Comparison of ENCODE assay signal across 7 cellular contexts in the genomic region with DNA sequence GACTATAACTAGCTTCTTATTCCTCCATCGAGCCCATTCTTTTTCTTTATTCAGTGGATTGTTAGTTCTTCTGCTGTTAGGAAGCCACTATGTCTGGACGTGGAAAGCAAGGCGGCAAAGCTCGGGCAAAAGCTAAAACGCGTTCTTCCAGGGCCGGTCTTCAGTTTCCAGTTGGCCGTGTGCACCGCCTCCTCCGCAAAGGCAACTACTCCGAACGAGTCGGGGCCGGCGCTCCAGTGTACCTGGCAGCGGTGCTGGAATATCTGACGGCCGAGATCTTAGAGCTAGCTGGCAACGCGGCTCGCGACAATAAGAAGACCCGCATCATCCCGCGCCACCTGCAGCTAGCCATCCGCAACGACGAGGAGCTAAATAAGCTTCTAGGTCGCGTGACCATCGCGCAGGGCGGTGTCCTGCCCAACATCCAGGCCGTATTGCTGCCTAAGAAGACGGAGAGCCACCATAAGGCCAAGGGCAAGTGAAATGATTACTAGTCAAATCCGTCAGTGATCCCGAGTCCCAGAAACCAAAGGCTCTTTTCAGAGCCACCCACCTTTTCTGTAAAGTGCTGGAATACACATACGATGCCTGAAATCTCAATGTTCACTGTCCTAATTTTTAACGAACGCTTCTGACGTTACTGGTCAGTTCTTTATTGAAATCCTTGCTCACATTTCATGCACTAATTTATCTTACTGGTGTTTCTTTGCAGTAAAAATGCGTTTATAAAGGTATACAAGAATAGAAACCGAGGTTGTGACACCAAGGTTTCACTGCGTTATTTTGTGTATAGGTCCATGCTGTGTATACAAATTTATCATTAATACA.
DNase-seq lines count a peak whose midpoint lies in the region; ATAC-seq and TF ChIP-seq lines count a peak whose summit lies in the region.

No MANE protein-coding gene starts in this region.

- H3K4me2 ChIP-seq in OCI-LY7 (ENCODE audit: low read length) (peak overlapping the region; percentile 95), osteoblast (ENCODE audit: insufficient read depth, low read length) (peak overlapping the region; percentile 97)

- H3K27me3 ChIP-seq in osteoblast (ENCODE audit: insufficient read depth, low read length): no peaks in the 10 kb centered on the region

- CTCF ChIA-PET in OCI-LY7 (lab: Charles Lee; ENCODE audit: unreplicated experiment): interaction anchor here (0.6 to 1.0 kb wide), 2 partner anchors 42 to 49 kb away, joined by 3 read pairs; no protein-coding TSS in a partner anchor

- peaks cover 29% of the 10 kb centered on the region for H3K79me2 ChIP-seq in OCI-LY7 (ENCODE audit: insufficient read depth, low read depth, low read length)
- no peaks in the 10 kb centered on the region for H3K79me2 ChIP-seq in osteoblast (ENCODE audit: insufficient read depth, low read length)

- BruUV-seq in OCI-LY7 (replicated peaks; lab: Mats Ljungman, UMichigan): TSS peak; percentile 100

- TF ChIP-seq CTCF in OCI-LY7 (conservative IDR thresholded peaks at IDR 0.05; ENCODE audit: low read length): peak; percentile 33; the same call in 1 of the 2 replicates
- peak; percentile 39 for TF ChIP-seq CTCF in osteoblast (IDR thresholded peaks at IDR 0.05; ENCODE audit: extremely low read depth, low read depth, low read length)

- H3K4me1 Mint-ChIP-seq in activated T-helper 2 cell treated with anti-CD3 and anti-CD28 coated beads, Interferon-gamma antibody, Interleukin-2, Interleukin-4, amounts not matched to agents 10 μg/mL and 5 μg/mL and 100 μg/mL, durations not matched to agents 14 hours and 24 hours and 36 hours (ENCODE audit: low read depth): peaks cover 23% of the 10 kb centered on the region

- peak; percentile 28 for ATAC-seq in GM18517 (IDR thresholded peaks at IDR 0.05; ENCODE audit: unreplicated experiment)
- peak; percentile 40 for ATAC-seq in HG03139 (IDR thresholded peaks at IDR 0.05; ENCODE audit: unreplicated experiment)
- no peak for ATAC-seq in HG02884 (IDR thresholded peaks at IDR 0.05; ENCODE audit: unreplicated experiment)

- H3K36me3 Mint-ChIP-seq in activated T-helper 2 cell treated with anti-CD3 and anti-CD28 coated beads, Interferon-gamma antibody, Interleukin-2, Interleukin-4, amounts not matched to agents 10 μg/mL and 5 μg/mL and 100 μg/mL, durations not matched to agents 14 hours and 24 hours and 36 hours (ENCODE audit: low read depth): no peaks in the 10 kb centered on the region

- H3K36me3 ChIP-seq in OCI-LY7 (ENCODE audit: insufficient read depth, low read length) (peaks cover 13% of the 10 kb centered on the region; the same call in 1 of the 2 replicates), osteoblast (ENCODE audit: insufficient read depth, low read length) (no peaks in the 10 kb centered on the region)

- DNase-seq in OCI-LY7 (ENCODE audit: low spot score) (peak; percentile 91), fibroblast of the conjunctiva (ENCODE audit: low read depth) (peak; percentile 85), osteoblast (ENCODE audit: insufficient read length, low spot score, missing footprints) (no peak)
- peak; percentile 82 for DNase-seq in activated T-helper 2 cell treated with anti-CD3 and anti-CD28 coated beads, Interferon-gamma antibody, Interleukin-2, Interleukin-4, amounts not matched to agents 10 μg/mL and 5 μg/mL and 100 μg/mL, durations not matched to agents 14 hours and 24 hours and 36 hours (ENCODE audit: low spot score)

- H3K4me1 ChIP-seq in OCI-LY7 (ENCODE audit: insufficient read depth, low read length, poor library complexity, severe bottlenecking) (peaks cover 67% of the 10 kb centered on the region), osteoblast (ENCODE audit: insufficient read depth, low read length) (peaks cover 20% of the 10 kb centered on the region)

- no peak overlapping the region for H2AFZ ChIP-seq in OCI-LY7 (ENCODE audit: low read length)
- peak overlapping the region; percentile 85 for H2AFZ ChIP-seq in osteoblast (ENCODE audit: low read length)

- no peak overlapping the region for H3K27ac Mint-ChIP-seq in activated T-helper 2 cell treated with anti-CD3 and anti-CD28 coated beads, Interferon-gamma antibody, Interleukin-2, Interleukin-4, amounts not matched to agents 10 μg/mL and 5 μg/mL and 100 μg/mL, durations not matched to agents 14 hours and 24 hours and 36 hours

- H3K4me3 ChIP-seq in OCI-LY7 (ENCODE audit: low read depth, low read length, poor library complexity, severe bottlenecking) (peak overlapping the region; percentile 79), osteoblast (ENCODE audit: insufficient read depth, low read length) (peak overlapping the region; percentile 75)

- H3K9me2 ChIP-seq in OCI-LY7 (ENCODE audit: insufficient read depth, low read length): no peaks in the 10 kb centered on the region

- intact Hi-C loops in OCI-LY7 (cut with micrococcal nuclease; ENCODE audit: unreplicated experiment): loop anchor here (1.0 to 5.0 kb wide), 14 partner anchors 13 to 1675 kb away; a partner anchor contains a TSS
- intact Hi-C loops in activated T-helper 2 cell treated with anti-CD3 and anti-CD28 coated beads, Interferon-gamma antibody, Interleukin-2, Interleukin-4, amounts not matched to agents 10 μg/mL and 5 μg/mL and 100 μg/mL, durations not matched to agents 14 hours and 24 hours and 36 hours (cut with micrococcal nuclease): loop anchor here (1.0 to 2.0 kb wide), 7 partner anchors 13 to 59 kb away; a partner anchor contains a TSS

- no peaks in the 10 kb centered on the region for H3K27me3 Mint-ChIP-seq in activated T-helper 2 cell treated with anti-CD3 and anti-CD28 coated beads, Interferon-gamma antibody, Interleukin-2, Interleukin-4, amounts not matched to agents 10 μg/mL and 5 μg/mL and 100 μg/mL, durations not matched to agents 14 hours and 24 hours and 36 hours (ENCODE audit: low read depth)

- H3K9me3 Mint-ChIP-seq in activated T-helper 2 cell treated with anti-CD3 and anti-CD28 coated beads, Interferon-gamma antibody, Interleukin-2, Interleukin-4, amounts not matched to agents 10 μg/mL and 5 μg/mL and 100 μg/mL, durations not matched to agents 14 hours and 24 hours and 36 hours: no peaks in the 10 kb centered on the region

- H3K9me3 ChIP-seq in OCI-LY7 (ENCODE audit: low read length): peaks cover 5% of the 10 kb centered on the region; the same call in 1 of the 2 replicates
- H3K9me3 ChIP-seq in osteoblast (ENCODE audit: low read depth, low read length): no peaks in the 10 kb centered on the region

- H3K27ac ChIP-seq in OCI-LY7 (ENCODE audit: low read depth, low read length, poor library complexity, severe bottlenecking) (peak overlapping the region; percentile 99), osteoblast (ENCODE audit: low read depth, low read length) (peak overlapping the region; percentile 97)

- POLR2A ChIA-PET in OCI-LY7 (lab: Charles Lee): interaction anchor here (0.7 to 7.3 kb wide), 68 partner anchors 10 to 1677 kb away, joined by 3 to 505 read pairs (median 5); a partner anchor contains a TSS

- H4K20me1 ChIP-seq in OCI-LY7 (ENCODE audit: insufficient read depth, low read length) (no peaks in the 10 kb centered on the region), osteoblast (ENCODE audit: insufficient read depth, low read length) (no peaks in the 10 kb centered on the region)

- H3K4me3 Mint-ChIP-seq in activated T-helper 2 cell treated with anti-CD3 and anti-CD28 coated beads, Interferon-gamma antibody, Interleukin-2, Interleukin-4, amounts not matched to agents 10 μg/mL and 5 μg/mL and 100 μg/mL, durations not matched to agents 14 hours and 24 hours and 36 hours (ENCODE audit: low read depth): no peak overlapping the region
